1 cellular context compared by ENCODE assay signal in the genomic region with DNA sequence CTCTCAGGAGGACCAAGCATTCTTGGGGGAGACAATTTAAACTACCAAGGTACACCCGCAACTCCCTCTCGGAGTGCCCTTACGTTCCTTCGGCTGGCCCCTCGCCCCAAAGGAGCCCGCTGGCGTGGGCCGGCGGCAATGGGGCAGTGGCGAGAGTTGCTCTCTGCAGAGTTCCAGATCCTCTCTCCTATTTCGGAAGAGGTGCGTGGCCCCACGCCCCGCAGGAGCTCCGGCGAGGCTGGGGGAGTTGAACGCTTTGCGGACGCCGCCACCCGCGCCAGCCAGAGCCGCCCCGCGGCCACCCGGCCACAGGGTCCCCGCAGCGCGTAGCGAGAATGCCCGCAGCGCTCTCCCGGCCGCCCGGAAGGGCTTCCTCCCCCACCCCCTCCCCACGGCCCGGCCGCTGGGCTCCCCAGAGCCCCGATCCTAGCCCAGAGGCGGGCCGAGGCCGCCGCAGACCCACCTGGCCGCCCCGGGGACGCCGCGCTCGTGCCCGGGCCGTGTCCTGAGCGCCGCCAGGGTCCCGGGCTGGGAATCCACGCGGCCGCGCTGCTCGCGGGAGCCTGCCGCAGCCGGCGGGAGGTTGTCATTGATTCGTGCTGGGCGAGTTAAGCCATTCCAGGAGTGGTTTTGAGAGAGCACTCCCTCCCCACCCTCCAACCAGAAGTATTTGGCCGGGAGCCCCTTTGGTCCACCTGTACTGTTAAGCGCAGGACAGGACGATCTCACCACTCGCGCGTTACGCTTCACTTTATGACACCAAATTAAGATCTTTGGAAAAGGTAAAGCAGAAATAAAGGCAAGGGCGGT.
TF ChIP-seq lines count a peak whose summit lies in the region.

No MANE protein-coding gene starts in this region.

TF ChIP-seq in SK-N-SH treated with all-trans-retinoic acid at 6 μM for 48 hours, 23 proteins besides CTCF, POLR2A, EP300 and RAD21 (continued from another document):
- TF ChIP-seq, protein P1, sequence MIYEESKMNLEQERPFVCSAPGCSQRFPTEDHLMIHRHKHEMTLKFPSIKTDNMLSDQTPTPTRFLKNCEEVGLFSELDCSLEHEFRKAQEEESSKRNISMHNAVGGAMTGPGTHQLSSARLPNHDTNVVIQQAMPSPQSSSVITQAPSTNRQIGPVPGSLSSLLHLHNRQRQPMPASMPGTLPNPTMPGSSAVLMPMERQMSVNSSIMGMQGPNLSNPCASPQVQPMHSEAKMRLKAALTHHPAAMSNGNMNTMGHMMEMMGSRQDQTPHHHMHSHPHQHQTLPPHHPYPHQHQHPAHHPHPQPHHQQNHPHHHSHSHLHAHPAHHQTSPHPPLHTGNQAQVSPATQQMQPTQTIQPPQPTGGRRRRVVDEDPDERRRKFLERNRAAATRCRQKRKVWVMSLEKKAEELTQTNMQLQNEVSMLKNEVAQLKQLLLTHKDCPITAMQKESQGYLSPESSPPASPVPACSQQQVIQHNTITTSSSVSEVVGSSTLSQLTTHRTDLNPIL (CRISPR knock-in tag; IDR thresholded peaks at IDR 0.05; ENCODE audit: low read depth) = no peak
- TF ChIP-seq GLIS3 (CRISPR knock-in tag; IDR thresholded peaks at IDR 0.05) = no peak
- no peak for TF ChIP-seq ARNTL (CRISPR knock-in tag; IDR thresholded peaks at IDR 0.05; ENCODE audit: borderline replicate concordance, low read depth)
- TF ChIP-seq, protein P2, sequence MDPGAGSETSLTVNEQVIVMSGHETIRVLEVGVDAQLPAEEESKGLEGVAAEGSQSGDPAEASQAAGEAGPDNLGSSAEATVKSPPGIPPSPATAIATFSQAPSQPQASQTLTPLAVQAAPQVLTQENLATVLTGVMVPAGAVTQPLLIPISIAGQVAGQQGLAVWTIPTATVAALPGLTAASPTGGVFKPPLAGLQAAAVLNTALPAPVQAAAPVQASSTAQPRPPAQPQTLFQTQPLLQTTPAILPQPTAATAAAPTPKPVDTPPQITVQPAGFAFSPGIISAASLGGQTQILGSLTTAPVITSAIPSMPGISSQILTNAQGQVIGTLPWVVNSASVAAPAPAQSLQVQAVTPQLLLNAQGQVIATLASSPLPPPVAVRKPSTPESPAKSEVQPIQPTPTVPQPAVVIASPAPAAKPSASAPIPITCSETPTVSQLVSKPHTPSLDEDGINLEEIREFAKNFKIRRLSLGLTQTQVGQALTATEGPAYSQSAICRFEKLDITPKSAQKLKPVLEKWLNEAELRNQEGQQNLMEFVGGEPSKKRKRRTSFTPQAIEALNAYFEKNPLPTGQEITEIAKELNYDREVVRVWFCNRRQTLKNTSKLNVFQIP (CRISPR knock-in tag; IDR thresholded peaks at IDR 0.05; ENCODE audit: borderline replicate concordance, low read depth) = no peak
- no peak for TF ChIP-seq ISL1 (CRISPR knock-in tag; IDR thresholded peaks at IDR 0.05)
